ENCODE assay signal across 8 cellular contexts in genomic region chr5:61331407-61332368, GRCh38. TPM values are rescaled to one million over a fixed set of nuclear protein-coding genes. Genes with fewer than 3 reads are reported as not detected.
DNase-seq lines count a peak whose midpoint lies in the region; ATAC-seq and TF ChIP-seq lines count a peak whose summit lies in the region.

Gene ZSWIM6 (plus strand): TSS chr5:61332258. CDS start chr5:61332273, 15 bp downstream.

- TF ChIP-seq POLR2A in breast epithelium (IDR thresholded peaks at IDR 0.05), result no peak

- no peaks in the 10 kb centered on the region for H3K9me3 ChIP-seq in breast epithelium
- no peaks in the 10 kb centered on the region for H3K9me3 ChIP-seq in iPS-18c (ENCODE audit: control insufficient read depth, insufficient read depth, low read length)
- H3K9me3 ChIP-seq in skeletal muscle tissue (ENCODE audit: control insufficient read depth in 3 of 3, low read length in 3 of 3), result no peaks in the 10 kb centered on the region

- H3K4me1 ChIP-seq in breast epithelium, result peaks cover 0 to 8% of the 10 kb centered on the region in 2 donors
- peaks cover 7 to 22% (median 17%) of the 10 kb centered on the region in 3 donors for H3K4me1 ChIP-seq in skeletal muscle tissue (ENCODE audit: control insufficient read depth in 3 of 3, insufficient read depth in 3 of 3, low read length in 3 of 3)

- intact Hi-C loops in breast epithelium (cut with DNase I; ENCODE audit: low total_unique reads), result no loop called here

- ATAC-seq in GM18861 (IDR thresholded peaks at IDR 0.05; ENCODE audit: unreplicated experiment) (peak; percentile 62), HG03095 (IDR thresholded peaks at IDR 0.05; ENCODE audit: unreplicated experiment) (peak; percentile 64)

- no peaks in the 10 kb centered on the region for H3K27me3 ChIP-seq in breast epithelium
- peaks cover 0 to 4% (median 3%) of the 10 kb centered on the region in 3 donors for H3K27me3 ChIP-seq in skeletal muscle tissue (ENCODE audit: control insufficient read depth in 3 of 3, insufficient read depth in 3 of 3, low read length in 3 of 3)

- peak within 1 kb of the TSS; percentile 72 to 84 (median 80) for H3K9ac ChIP-seq in skeletal muscle tissue (ENCODE audit: low read depth in 1 of 3, low read length in 3 of 3)

- no peak for TF ChIP-seq CTCF in VCaP (conservative IDR thresholded peaks at IDR 0.05)
- no peak for TF ChIP-seq CTCF in breast epithelium (IDR thresholded peaks at IDR 0.05)

- H3K27ac ChIP-seq in VCaP, result peak within 1 kb of the TSS; percentile 81
- peak within 1 kb of the TSS; percentile 95 to 96 for H3K27ac ChIP-seq in breast epithelium
- H3K27ac ChIP-seq in skeletal muscle tissue (ENCODE audit: low read depth, low read length), result peak within 1 kb of the TSS; percentile 84

- H3K36me3 ChIP-seq in breast epithelium (no peaks in the 10 kb centered on the region), skeletal muscle tissue (ENCODE audit: control insufficient read depth in 3 of 3, insufficient read depth in 3 of 3, low read length in 3 of 3) (no peaks in the 10 kb centered on the region)

- peak within 1 kb of the TSS; percentile 90 to 100 (median 95) for H3K4me3 ChIP-seq in breast epithelium
- peak within 1 kb of the TSS; percentile 88 for H3K4me3 ChIP-seq in iPS-18c (ENCODE audit: insufficient read depth, low read depth, low read length)
- peak within 1 kb of the TSS; percentile 71 to 89 (median 80) for H3K4me3 ChIP-seq in skeletal muscle tissue (ENCODE audit: low read length in 3 of 3)

- DNase-seq in 8988T, result peak; percentile 97
- DNase-seq in NCI-H2171 treated with DMSO at 0.1 percent for 48 hours (lab: John Stamatoyannopoulos, UW), result peak; percentile 91
- peak; percentile 99 for DNase-seq in breast epithelium (ENCODE audit: low spot score in 2 of 2)

RNA-seq across cellular contexts. Expression of gene ZSWIM6, which starts in this region (rescaled TPM):
- total RNA-seq in breast epithelium (10 to 100 TPM; 10.2 to 16.8 (median 11.2) TPM), skeletal muscle tissue (9.9 TPM)

Comparison
In these comparisons a context has a peak if more than half of its experiments do, and no peak if none do; other contexts are left out.
1. Peak in every context shown above with its lines: DNase-seq, ATAC-seq, H3K4me3 ChIP-seq and H3K27ac ChIP-seq.